In genomic region chr4:178311992-178312391, GRCh38 we compare ENCODE assay signal across 21 cellular contexts.
DNase-seq lines count a peak whose midpoint lies in the region; ATAC-seq, FAIRE-seq and TF ChIP-seq lines count a peak whose summit lies in the region.
"Had no signal": no experiment of that assay in that cellular context is flagged by ENCODE, and none has a peak within 500 bp of the region (broad histone marks: within the 10 kb centered on the region; RNA-seq: fewer than 3 reads in every experiment).

No MANE protein-coding gene starts in this region.

- TF ChIP-seq CTCF in PC-3 (conservative IDR thresholded peaks at IDR 0.05; ENCODE audit: low read depth, low read length) (no peak), pancreas (IDR thresholded peaks at IDR 0.05) (no peak), stomach (IDR thresholded peaks at IDR 0.05) (no peak)

- peak; percentile 70 for FAIRE-seq in pancreas (lab: Jason Lieb, UNC)
- FAIRE-seq: A549, G401.6, GM12891, GM19239 had no signal

- ATAC-seq in PC-3 (peak; percentile 29; the same call in 1 of the 2 replicates), left colon (peak; percentile 88), pancreas (no peak)
- ATAC-seq: A549; CD8-positive, alpha-beta T cell had no signal

- TF ChIP-seq POLR2A in stomach (IDR thresholded peaks at IDR 0.05) = no peak

- POLR2A ChIA-PET in PC-3 (lab: Charles Lee; ENCODE audit: unreplicated experiment) = no interaction called here

- H3K9me2 ChIP-seq in PC-3 (replicated peaks; ENCODE audit: low read length) = no peaks in the 10 kb centered on the region

- H3K27me3 ChIP-seq in PC-3 (ENCODE audit: low read length) (no peaks in the 10 kb centered on the region), pancreas (peaks cover 0 to 6% (median 0%) of the 10 kb centered on the region in 4 donors), stomach (no peaks in the 10 kb centered on the region)
- H3K27me3 ChIP-seq: BLaER1 treated with 17β-estradiol and CSF1 and Interleukin-3, amounts not matched to agents 10 nM and 100 nM had no signal

- no peak overlapping the region for H3K4me2 ChIP-seq in PC-3 (ENCODE audit: low read length)
- H3K4me2 ChIP-seq: A549; BLaER1 treated with 17β-estradiol and CSF1 and Interleukin-3, amounts not matched to agents 10 nM and 100 nM had no signal

- BruUV-seq in PC-3 (replicated peaks; lab: Mats Ljungman, UMichigan) = no TSS peak

- no peaks in the 10 kb centered on the region for H4K20me1 ChIP-seq in PC-3 (ENCODE audit: low read length)
- H4K20me1 ChIP-seq: BLaER1 treated with 17β-estradiol and CSF1 and Interleukin-3, amounts not matched to agents 10 nM and 100 nM had no signal

- H3K27ac ChIP-seq in PC-3 (ENCODE audit: low read length) (no peak overlapping the region), pancreas (no peak overlapping the region), stomach (no peak overlapping the region)
- H3K27ac ChIP-seq: 22Rv1; A549; BLaER1 treated with 17β-estradiol and CSF1 and Interleukin-3, amounts not matched to agents 10 nM and 100 nM; C4-2B had no signal

- H3K4me1 ChIP-seq in PC-3 (ENCODE audit: insufficient read depth, low read length) = no peaks in the 10 kb centered on the region
- no peaks in the 10 kb centered on the region for H3K4me1 ChIP-seq in pancreas
- no peaks in the 10 kb centered on the region for H3K4me1 ChIP-seq in stomach
- H3K4me1 ChIP-seq: A549, Caco-2 had no signal

- intact Hi-C loops in PC-3 (cut with micrococcal nuclease) = no loop called here
- intact Hi-C loops in left colon (cut with DNase I, micrococcal nuclease) = no loop called here
- intact Hi-C loops in pancreas (cut with DNase I) = no loop called here
- intact Hi-C loops in stomach (cut with DNase I; ENCODE audit: low total_unique reads) = no loop called here

- no peak overlapping the region for H2AFZ ChIP-seq in PC-3 (ENCODE audit: low read length)

- H3K36me3 ChIP-seq in PC-3 (ENCODE audit: low read depth, low read length) (no peaks in the 10 kb centered on the region), pancreas (no peaks in the 10 kb centered on the region), stomach (no peaks in the 10 kb centered on the region)
- H3K36me3 ChIP-seq: BLaER1 treated with 17β-estradiol and CSF1 and Interleukin-3, amounts not matched to agents 10 nM and 100 nM had no signal

- no peaks in the 10 kb centered on the region for H3F3A ChIP-seq in PC-3 (ENCODE audit: low read length, unreplicated experiment)

- H3K4me3 ChIP-seq in PC-3 (ENCODE audit: low read length) (no peak overlapping the region), pancreas (no peak overlapping the region), stomach (no peak overlapping the region)
- H3K4me3 ChIP-seq: A549; BLaER1 treated with 17β-estradiol and CSF1 and Interleukin-3, amounts not matched to agents 10 nM and 100 nM had no signal

- peak; percentile 45 for DNase-seq in HT-29 (ENCODE audit: low spot score)
- DNase-seq in PC-3 = no peak
- no peak for DNase-seq in left colon
- no peak for DNase-seq in pancreas
- no peak for DNase-seq in stomach
- DNase-seq in NCI-H69 (lab: John Stamatoyannopoulos, UW) = no peak
- no peak for DNase-seq in amygdala (lab: John Stamatoyannopoulos, UW)
- DNase-seq: AML-193; Caco-2; Calu3; CD4-positive, alpha-beta T cell; CD8-positive, alpha-beta T cell; DMS79 treated with DMSO at 0.1 percent for 48 hours; GF-D8 had no signal

- H3K9me3 ChIP-seq in PC-3 (ENCODE audit: low read length) (no peaks in the 10 kb centered on the region), pancreas (no peaks in the 10 kb centered on the region), stomach (no peaks in the 10 kb centered on the region)
- H3K9me3 ChIP-seq: A549; BLaER1 treated with 17β-estradiol and CSF1 and Interleukin-3, amounts not matched to agents 10 nM and 100 nM; Caco-2 had no signal

- H3K9ac ChIP-seq in PC-3 (ENCODE audit: low read length) = no peak overlapping the region
- H3K9ac ChIP-seq: BLaER1 treated with 17β-estradiol and CSF1 and Interleukin-3, amounts not matched to agents 10 nM and 100 nM had no signal

- TF ChIP-seq EP300 in stomach (IDR thresholded peaks at IDR 0.05) = no peak

- WGBS in pancreas, 2 donors = 75% methylated on average over 2 of the region's 2 CpGs
- 61 to 82% (median 73%) methylated on average over 2 of the region's 2 CpGs for WGBS in stomach, 5 donors

- no peaks in the 10 kb centered on the region for H3K79me2 ChIP-seq in PC-3 (ENCODE audit: low read length)

- CTCF ChIA-PET in PC-3 (lab: Charles Lee) = no interaction called here

Comparison
In these comparisons a context has a peak if more than half of its experiments do, and no peak if none do; other contexts are left out.
1. ATAC-seq: peak in PC-3 (single experiment) and left colon (single experiment); none in pancreas (0 of 4).